1 cellular context compared by ENCODE assay signal in the genomic region with DNA sequence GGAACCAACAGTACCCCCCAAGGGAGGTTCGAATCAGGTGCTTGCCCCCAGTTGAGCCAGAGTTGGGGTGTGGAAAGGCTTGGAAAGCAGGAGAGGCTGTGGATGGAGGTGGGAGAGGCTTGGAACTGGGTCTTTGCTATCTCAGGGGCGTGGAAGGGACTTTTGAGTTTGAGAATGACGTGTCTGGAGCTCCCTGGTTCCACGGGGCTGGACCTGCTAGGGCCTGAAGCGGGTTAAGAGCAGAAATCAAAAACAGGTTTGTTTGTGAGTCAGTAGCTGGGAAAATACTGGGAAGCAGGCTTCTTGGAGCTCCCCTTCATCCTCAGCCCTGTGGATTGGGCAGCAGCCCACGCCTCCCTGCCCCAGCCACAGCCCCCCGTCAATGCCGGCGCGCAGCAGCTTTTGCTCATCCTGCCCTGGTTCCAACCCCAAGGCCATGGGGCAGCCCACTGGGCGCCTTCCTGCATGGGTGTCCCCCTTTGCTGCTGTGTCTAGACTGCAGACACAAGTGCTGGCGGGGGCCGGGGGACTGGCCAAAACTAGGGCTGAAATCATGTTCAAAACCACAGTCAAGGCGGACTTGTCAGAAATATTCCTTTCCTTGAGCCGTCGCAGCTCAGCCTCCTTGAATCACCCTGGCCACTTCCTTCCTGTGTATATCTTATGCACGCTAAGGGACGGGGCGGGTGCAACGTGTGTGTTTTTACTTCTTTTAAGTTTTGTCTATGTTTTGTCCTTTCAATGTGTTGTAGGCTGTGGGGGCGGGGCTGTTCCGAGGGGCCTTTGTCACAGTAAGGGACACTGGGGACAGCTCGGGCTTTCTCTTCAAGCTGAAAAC.
TF ChIP-seq lines count a peak whose summit lies in the region.

No MANE protein-coding gene starts in this region.

TF ChIP-seq in GM12878, 131 proteins besides CTCF, POLR2A, EP300 and RAD21 (continued from another document and continues in another):
- TF ChIP-seq, protein P1, sequence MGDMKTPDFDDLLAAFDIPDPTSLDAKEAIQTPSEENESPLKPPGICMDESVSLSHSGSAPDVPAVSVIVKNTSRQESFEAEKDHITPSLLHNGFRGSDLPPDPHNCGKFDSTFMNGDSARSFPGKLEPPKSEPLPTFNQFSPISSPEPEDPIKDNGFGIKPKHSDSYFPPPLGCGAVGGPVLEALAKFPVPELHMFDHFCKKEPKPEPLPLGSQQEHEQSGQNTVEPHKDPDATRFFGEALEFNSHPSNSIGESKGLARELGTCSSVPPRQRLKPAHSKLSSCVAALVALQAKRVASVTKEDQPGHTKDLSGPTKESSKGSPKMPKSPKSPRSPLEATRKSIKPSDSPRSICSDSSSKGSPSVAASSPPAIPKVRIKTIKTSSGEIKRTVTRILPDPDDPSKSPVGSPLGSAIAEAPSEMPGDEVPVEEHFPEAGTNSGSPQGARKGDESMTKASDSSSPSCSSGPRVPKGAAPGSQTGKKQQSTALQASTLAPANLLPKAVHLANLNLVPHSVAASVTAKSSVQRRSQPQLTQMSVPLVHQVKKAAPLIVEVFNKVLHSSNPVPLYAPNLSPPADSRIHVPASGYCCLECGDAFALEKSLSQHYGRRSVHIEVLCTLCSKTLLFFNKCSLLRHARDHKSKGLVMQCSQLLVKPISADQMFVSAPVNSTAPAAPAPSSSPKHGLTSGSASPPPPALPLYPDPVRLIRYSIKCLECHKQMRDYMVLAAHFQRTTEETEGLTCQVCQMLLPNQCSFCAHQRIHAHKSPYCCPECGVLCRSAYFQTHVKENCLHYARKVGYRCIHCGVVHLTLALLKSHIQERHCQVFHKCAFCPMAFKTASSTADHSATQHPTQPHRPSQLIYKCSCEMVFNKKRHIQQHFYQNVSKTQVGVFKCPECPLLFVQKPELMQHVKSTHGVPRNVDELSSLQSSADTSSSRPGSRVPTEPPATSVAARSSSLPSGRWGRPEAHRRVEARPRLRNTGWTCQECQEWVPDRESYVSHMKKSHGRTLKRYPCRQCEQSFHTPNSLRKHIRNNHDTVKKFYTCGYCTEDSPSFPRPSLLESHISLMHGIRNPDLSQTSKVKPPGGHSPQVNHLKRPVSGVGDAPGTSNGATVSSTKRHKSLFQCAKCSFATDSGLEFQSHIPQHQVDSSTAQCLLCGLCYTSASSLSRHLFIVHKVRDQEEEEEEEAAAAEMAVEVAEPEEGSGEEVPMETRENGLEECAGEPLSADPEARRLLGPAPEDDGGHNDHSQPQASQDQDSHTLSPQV (IDR thresholded peaks at IDR 0.05) = no peak
- no peak for TF ChIP-seq CBX3 (IDR thresholded peaks at IDR 0.05; ENCODE audit: borderline replicate concordance, low read depth)
- no peak for TF ChIP-seq SMC3 (IDR thresholded peaks at IDR 0.05; ENCODE audit: borderline replicate concordance, low read length)
- TF ChIP-seq EED (IDR thresholded peaks at IDR 0.05; ENCODE audit: low read depth) = peak; percentile 62
- TF ChIP-seq CHD2 (IDR thresholded peaks at IDR 0.05; ENCODE audit: borderline replicate concordance, low read depth, low read length) = no peak
- no peak; the same call in 1 of the 2 replicates for TF ChIP-seq DPF2 (IDR thresholded peaks at IDR 0.05)
- TF ChIP-seq JUNB (IDR thresholded peaks at IDR 0.05) = no peak; the same call in 1 of the 2 replicates
- TF ChIP-seq SIX5 (IDR thresholded peaks at IDR 0.05; ENCODE audit: low read depth, low read length, severe bottlenecking) = no peak
- TF ChIP-seq RFX5 (IDR thresholded peaks at IDR 0.05; ENCODE audit: low read depth, low read length) = no peak
- no peak for TF ChIP-seq TCF7 (IDR thresholded peaks at IDR 0.05; ENCODE audit: borderline replicate concordance)
- no peak for TF ChIP-seq ASH2L (IDR thresholded peaks at IDR 0.05; ENCODE audit: borderline replicate concordance, low read depth)
- TF ChIP-seq ZNF622 (IDR thresholded peaks at IDR 0.05) = no peak
- TF ChIP-seq BACH1 (IDR thresholded peaks at IDR 0.05; ENCODE audit: borderline replicate concordance) = no peak
- TF ChIP-seq, protein P2, sequence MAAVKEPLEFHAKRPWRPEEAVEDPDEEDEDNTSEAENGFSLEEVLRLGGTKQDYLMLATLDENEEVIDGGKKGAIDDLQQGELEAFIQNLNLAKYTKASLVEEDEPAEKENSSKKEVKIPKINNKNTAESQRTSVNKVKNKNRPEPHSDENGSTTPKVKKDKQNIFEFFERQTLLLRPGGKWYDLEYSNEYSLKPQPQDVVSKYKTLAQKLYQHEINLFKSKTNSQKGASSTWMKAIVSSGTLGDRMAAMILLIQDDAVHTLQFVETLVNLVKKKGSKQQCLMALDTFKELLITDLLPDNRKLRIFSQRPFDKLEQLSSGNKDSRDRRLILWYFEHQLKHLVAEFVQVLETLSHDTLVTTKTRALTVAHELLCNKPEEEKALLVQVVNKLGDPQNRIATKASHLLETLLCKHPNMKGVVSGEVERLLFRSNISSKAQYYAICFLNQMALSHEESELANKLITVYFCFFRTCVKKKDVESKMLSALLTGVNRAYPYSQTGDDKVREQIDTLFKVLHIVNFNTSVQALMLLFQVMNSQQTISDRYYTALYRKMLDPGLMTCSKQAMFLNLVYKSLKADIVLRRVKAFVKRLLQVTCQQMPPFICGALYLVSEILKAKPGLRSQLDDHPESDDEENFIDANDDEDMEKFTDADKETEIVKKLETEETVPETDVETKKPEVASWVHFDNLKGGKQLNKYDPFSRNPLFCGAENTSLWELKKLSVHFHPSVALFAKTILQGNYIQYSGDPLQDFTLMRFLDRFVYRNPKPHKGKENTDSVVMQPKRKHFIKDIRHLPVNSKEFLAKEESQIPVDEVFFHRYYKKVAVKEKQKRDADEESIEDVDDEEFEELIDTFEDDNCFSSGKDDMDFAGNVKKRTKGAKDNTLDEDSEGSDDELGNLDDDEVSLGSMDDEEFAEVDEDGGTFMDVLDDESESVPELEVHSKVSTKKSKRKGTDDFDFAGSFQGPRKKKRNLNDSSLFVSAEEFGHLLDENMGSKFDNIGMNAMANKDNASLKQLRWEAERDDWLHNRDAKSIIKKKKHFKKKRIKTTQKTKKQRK (IDR thresholded peaks at IDR 0.05; ENCODE audit: low read depth, low read length) = no peak
- TF ChIP-seq BRCA1 (IDR thresholded peaks at IDR 0.05; ENCODE audit: low read depth, low read length) = no peak
- TF ChIP-seq RBBP5 (conservative IDR thresholded peaks at IDR 0.05) = no peak
- no peak for TF ChIP-seq NR2C2 (IDR thresholded peaks at IDR 0.05; ENCODE audit: borderline replicate concordance, control insufficient read depth, insufficient read length, low read depth)
- TF ChIP-seq, protein P3, sequence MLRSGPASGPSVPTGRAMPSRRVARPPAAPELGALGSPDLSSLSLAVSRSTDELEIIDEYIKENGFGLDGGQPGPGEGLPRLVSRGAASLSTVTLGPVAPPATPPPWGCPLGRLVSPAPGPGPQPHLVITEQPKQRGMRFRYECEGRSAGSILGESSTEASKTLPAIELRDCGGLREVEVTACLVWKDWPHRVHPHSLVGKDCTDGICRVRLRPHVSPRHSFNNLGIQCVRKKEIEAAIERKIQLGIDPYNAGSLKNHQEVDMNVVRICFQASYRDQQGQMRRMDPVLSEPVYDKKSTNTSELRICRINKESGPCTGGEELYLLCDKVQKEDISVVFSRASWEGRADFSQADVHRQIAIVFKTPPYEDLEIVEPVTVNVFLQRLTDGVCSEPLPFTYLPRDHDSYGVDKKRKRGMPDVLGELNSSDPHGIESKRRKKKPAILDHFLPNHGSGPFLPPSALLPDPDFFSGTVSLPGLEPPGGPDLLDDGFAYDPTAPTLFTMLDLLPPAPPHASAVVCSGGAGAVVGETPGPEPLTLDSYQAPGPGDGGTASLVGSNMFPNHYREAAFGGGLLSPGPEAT (IDR thresholded peaks at IDR 0.05; ENCODE audit: low read depth) = no peak; the same call in 1 of the 2 replicates
- TF ChIP-seq GATAD2B (conservative IDR thresholded peaks at IDR 0.05; ENCODE audit: low read depth) = no peak
- TF ChIP-seq TBL1XR1 (IDR thresholded peaks at IDR 0.05; ENCODE audit: low read depth, low read length) = no peak; the same call in 1 of the 2 replicates
- 0 out of 2 replicates have a peak, but pooled peaks have one; percentile 23 for TF ChIP-seq YY1 (IDR thresholded peaks at IDR 0.05; ENCODE audit: low read depth, low read length)
- TF ChIP-seq ZNF217 (IDR thresholded peaks at IDR 0.05) = no peak
- no peak for TF ChIP-seq KAT2A (conservative IDR thresholded peaks at IDR 0.05; ENCODE audit: control insufficient read depth, low read depth, low read length)
- TF ChIP-seq FOXM1 (IDR thresholded peaks at IDR 0.05; ENCODE audit: low read depth, low read length) = no peak; the same call in 1 of the 2 replicates
- no peak for TF ChIP-seq PML (IDR thresholded peaks at IDR 0.05; ENCODE audit: low read length)
- TF ChIP-seq, protein P4, sequence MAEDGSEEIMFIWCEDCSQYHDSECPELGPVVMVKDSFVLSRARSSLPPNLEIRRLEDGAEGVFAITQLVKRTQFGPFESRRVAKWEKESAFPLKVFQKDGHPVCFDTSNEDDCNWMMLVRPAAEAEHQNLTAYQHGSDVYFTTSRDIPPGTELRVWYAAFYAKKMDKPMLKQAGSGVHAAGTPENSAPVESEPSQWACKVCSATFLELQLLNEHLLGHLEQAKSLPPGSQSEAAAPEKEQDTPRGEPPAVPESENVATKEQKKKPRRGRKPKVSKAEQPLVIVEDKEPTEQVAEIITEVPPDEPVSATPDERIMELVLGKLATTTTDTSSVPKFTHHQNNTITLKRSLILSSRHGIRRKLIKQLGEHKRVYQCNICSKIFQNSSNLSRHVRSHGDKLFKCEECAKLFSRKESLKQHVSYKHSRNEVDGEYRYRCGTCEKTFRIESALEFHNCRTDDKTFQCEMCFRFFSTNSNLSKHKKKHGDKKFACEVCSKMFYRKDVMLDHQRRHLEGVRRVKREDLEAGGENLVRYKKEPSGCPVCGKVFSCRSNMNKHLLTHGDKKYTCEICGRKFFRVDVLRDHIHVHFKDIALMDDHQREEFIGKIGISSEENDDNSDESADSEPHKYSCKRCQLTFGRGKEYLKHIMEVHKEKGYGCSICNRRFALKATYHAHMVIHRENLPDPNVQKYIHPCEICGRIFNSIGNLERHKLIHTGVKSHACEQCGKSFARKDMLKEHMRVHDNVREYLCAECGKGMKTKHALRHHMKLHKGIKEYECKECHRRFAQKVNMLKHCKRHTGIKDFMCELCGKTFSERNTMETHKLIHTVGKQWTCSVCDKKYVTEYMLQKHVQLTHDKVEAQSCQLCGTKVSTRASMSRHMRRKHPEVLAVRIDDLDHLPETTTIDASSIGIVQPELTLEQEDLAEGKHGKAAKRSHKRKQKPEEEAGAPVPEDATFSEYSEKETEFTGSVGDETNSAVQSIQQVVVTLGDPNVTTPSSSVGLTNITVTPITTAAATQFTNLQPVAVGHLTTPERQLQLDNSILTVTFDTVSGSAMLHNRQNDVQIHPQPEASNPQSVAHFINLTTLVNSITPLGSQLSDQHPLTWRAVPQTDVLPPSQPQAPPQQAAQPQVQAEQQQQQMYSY (CRISPR knock-in tag; IDR thresholded peaks at IDR 0.05) = no peak
- TF ChIP-seq CBX5 (IDR thresholded peaks at IDR 0.05; ENCODE audit: low read depth) = no peak
- no peak for TF ChIP-seq WRNIP1 (IDR thresholded peaks at IDR 0.05; ENCODE audit: borderline replicate concordance, low read depth, low read length)
- TF ChIP-seq MEF2A (IDR thresholded peaks at IDR 0.05; ENCODE audit: insufficient read depth, low read depth, low read length) = peak; percentile 48; the same call in 1 of the 2 replicates
- TF ChIP-seq SMARCA5 (IDR thresholded peaks at IDR 0.05) = no peak
- TF ChIP-seq IRF4 (IDR thresholded peaks at IDR 0.05; ENCODE audit: low read depth, low read length) = no peak
- TF ChIP-seq, protein P5, sequence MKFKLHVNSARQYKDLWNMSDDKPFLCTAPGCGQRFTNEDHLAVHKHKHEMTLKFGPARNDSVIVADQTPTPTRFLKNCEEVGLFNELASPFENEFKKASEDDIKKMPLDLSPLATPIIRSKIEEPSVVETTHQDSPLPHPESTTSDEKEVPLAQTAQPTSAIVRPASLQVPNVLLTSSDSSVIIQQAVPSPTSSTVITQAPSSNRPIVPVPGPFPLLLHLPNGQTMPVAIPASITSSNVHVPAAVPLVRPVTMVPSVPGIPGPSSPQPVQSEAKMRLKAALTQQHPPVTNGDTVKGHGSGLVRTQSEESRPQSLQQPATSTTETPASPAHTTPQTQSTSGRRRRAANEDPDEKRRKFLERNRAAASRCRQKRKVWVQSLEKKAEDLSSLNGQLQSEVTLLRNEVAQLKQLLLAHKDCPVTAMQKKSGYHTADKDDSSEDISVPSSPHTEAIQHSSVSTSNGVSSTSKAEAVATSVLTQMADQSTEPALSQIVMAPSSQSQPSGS (IDR thresholded peaks at IDR 0.05; ENCODE audit: low read length) = peak; percentile 15; the same call in 1 of the 2 replicates
- TF ChIP-seq, protein P6, sequence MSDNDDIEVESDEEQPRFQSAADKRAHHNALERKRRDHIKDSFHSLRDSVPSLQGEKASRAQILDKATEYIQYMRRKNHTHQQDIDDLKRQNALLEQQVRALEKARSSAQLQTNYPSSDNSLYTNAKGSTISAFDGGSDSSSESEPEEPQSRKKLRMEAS (IDR thresholded peaks at IDR 0.05; ENCODE audit: low read depth, low read length) = 0 out of 2 replicates have a peak, but pooled peaks have one; percentile 47
- no peak for TF ChIP-seq ESRRA (IDR thresholded peaks at IDR 0.05; ENCODE audit: low read length)
- no peak; the same call in 1 of the 2 replicates for TF ChIP-seq MXI1 (IDR thresholded peaks at IDR 0.05; ENCODE audit: low read depth, low read length)
- peak in 1 of 2 experiments; percentile 89; a peak in 2 of 4 replicates for TF ChIP-seq ETV6 (conservative IDR thresholded peaks at IDR 0.05 in 1 of 2, IDR thresholded peaks at IDR 0.05 in 1 of 2; ENCODE audit: borderline replicate concordance in 1 of 2, low read depth in 1 of 2)
- TF ChIP-seq CREM (IDR thresholded peaks at IDR 0.05; ENCODE audit: low read depth) = peak; percentile 76; the same call in 1 of the 2 replicates
- no peak for TF ChIP-seq KDM1A (IDR thresholded peaks at IDR 0.05; ENCODE audit: borderline replicate concordance)
- TF ChIP-seq, protein P7, sequence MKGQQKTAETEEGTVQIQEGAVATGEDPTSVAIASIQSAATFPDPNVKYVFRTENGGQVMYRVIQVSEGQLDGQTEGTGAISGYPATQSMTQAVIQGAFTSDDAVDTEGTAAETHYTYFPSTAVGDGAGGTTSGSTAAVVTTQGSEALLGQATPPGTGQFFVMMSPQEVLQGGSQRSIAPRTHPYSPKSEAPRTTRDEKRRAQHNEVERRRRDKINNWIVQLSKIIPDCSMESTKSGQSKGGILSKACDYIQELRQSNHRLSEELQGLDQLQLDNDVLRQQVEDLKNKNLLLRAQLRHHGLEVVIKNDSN (IDR thresholded peaks at IDR 0.05; ENCODE audit: borderline replicate concordance, extremely low read length, insufficient read depth, low read depth, low read length) = no peak
- TF ChIP-seq SPI1 (IDR thresholded peaks at IDR 0.05; ENCODE audit: borderline replicate concordance, insufficient read depth, low read depth, low read length) = peak; percentile 74
- peak; percentile 75 for TF ChIP-seq GABPA (IDR thresholded peaks at IDR 0.05; ENCODE audit: low read depth)
- TF ChIP-seq SMAD1 (IDR thresholded peaks at IDR 0.05; ENCODE audit: low read depth, partially characterized antibody) = no peak
- no peak for TF ChIP-seq MEF2B (IDR thresholded peaks at IDR 0.05; ENCODE audit: partially characterized antibody, poor library complexity, severe bottlenecking)
- TF ChIP-seq CREB1 (IDR thresholded peaks at IDR 0.05; ENCODE audit: low read depth) = peak; percentile 33
- TF ChIP-seq BHLHE40 (IDR thresholded peaks at IDR 0.05; ENCODE audit: borderline replicate concordance in 1 of 2, low read depth in 2 of 2, low read length in 1 of 2) = peak in 1 of 2 experiments; percentile 13; a peak in 1 of 4 replicates
- peak; percentile 26 for TF ChIP-seq KLF5 (IDR thresholded peaks at IDR 0.05; ENCODE audit: partially characterized antibody)
- TF ChIP-seq CHD1 (IDR thresholded peaks at IDR 0.05; ENCODE audit: low read depth, low read length) = no peak
- TF ChIP-seq ZZZ3 (IDR thresholded peaks at IDR 0.05; ENCODE audit: control insufficient read depth, insufficient read length, low read depth) = no peak
- TF ChIP-seq SUZ12 (IDR thresholded peaks at IDR 0.05; ENCODE audit: unreplicated experiment) = no peak
- TF ChIP-seq ATF7 (IDR thresholded peaks at IDR 0.05; ENCODE audit: low read depth) = peak; percentile 29; the same call in 1 of the 2 replicates
